In genomic region chr2:27086722-27087446, GRCh38 we compare ENCODE assay signal across 8 cellular contexts. TPM values are rescaled to one million over a fixed set of nuclear protein-coding genes. Genes with fewer than 3 reads are reported as not detected.
A peak's percentile ranks its signal among the peaks of the same experiment; 100 is the strongest.
DNase-seq lines count a peak whose midpoint lies in the region; ATAC-seq and TF ChIP-seq lines count a peak whose summit lies in the region.

Gene KHK (plus strand): TSS chr2:27086772. CDS start chr2:27087260, 488 bp downstream.

- peak within 1 kb of the TSS; percentile 66 for H3K9ac ChIP-seq in endodermal cell (ENCODE audit: extremely low read depth, low read length, poor library complexity, severe bottlenecking)

- H3K9me3 Mint-ChIP-seq in endodermal cell: no peaks in the 10 kb centered on the region
- H3K9me3 Mint-ChIP-seq in natural killer cell: no peaks in the 10 kb centered on the region

- peak; percentile 32 for TF ChIP-seq POLR2A in GM15510 (IDR thresholded peaks at IDR 0.05; ENCODE audit: borderline replicate concordance, extremely low read depth, insufficient read length)

- H3K4me1 Mint-ChIP-seq in endodermal cell (peaks cover 4% of the 10 kb centered on the region), natural killer cell (peaks cover 16 to 24% of the 10 kb centered on the region in 2 donors)

- no peaks in the 10 kb centered on the region for H3K9me3 ChIP-seq in endodermal cell (ENCODE audit: control insufficient read depth, low read length)

- H3K4me3 ChIP-seq in AG09309 (ENCODE audit: control insufficient read depth, low read depth, low read length) (peak within 1 kb of the TSS; percentile 53), endodermal cell (ENCODE audit: low read length) (peak within 1 kb of the TSS; percentile 81)

- peak; percentile 11 for ATAC-seq in HG03439 (IDR thresholded peaks at IDR 0.05; ENCODE audit: unreplicated experiment)
- no peak for ATAC-seq in natural killer cell
- no peak for ATAC-seq in HG02885 (IDR thresholded peaks at IDR 0.05; ENCODE audit: poor library complexity, unreplicated experiment)

- peaks cover 28% of the 10 kb centered on the region for H3K27me3 Mint-ChIP-seq in endodermal cell (ENCODE audit: insufficient read depth)
- H3K27me3 Mint-ChIP-seq in natural killer cell (ENCODE audit: low read depth in 2 of 2): no peaks in the 10 kb centered on the region

- no peaks in the 10 kb centered on the region for H3K4me1 ChIP-seq in endodermal cell (ENCODE audit: control insufficient read depth, insufficient read depth, low read length)

- WGBS in endodermal cell (ENCODE audit: insufficient coverage in 1 of 2, insufficient read length in 1 of 2), 2 experiments: 4 to 8% methylated on average over 24 to 49 of the region's 49 CpGs

- H3K4me3 Mint-ChIP-seq in endodermal cell: peak within 1 kb of the TSS; percentile 58
- H3K4me3 Mint-ChIP-seq in natural killer cell: peak within 1 kb of the TSS; percentile 89

- peaks cover 26% of the 10 kb centered on the region for H3K27me3 ChIP-seq in endodermal cell (ENCODE audit: control insufficient read depth, insufficient read depth, low read length, poor library complexity, severe bottlenecking)

- no peaks in the 10 kb centered on the region for H3K36me3 ChIP-seq in endodermal cell (ENCODE audit: control insufficient read depth, insufficient read depth, low read length)

- TF ChIP-seq CTCF in AG09309 (IDR thresholded peaks at IDR 0.05; ENCODE audit: control insufficient read depth, insufficient read depth, low read depth, low read length, missing control alignments) (no peak), endodermal cell (conservative IDR thresholded peaks at IDR 0.05) (no peak), natural killer cell (IDR thresholded peaks at IDR 0.05) (peak; percentile 50)

- no peaks in the 10 kb centered on the region for H3K36me3 Mint-ChIP-seq in endodermal cell (ENCODE audit: low read depth)
- H3K36me3 Mint-ChIP-seq in natural killer cell: no peaks in the 10 kb centered on the region

- H3K27ac Mint-ChIP-seq in endodermal cell: no peak within 1 kb of the TSS
- peak within 1 kb of the TSS; percentile 79 to 87 for H3K27ac Mint-ChIP-seq in natural killer cell

- DNase-seq in AG09309 (ENCODE audit: low read depth) (no peak), SK-N-DZ (ENCODE audit: low spot score) (peak; percentile 72), endodermal cell (peak; percentile 84), natural killer cell (no peak), T-helper 9 cell (no peak)

- no peak within 1 kb of the TSS for H3K27ac ChIP-seq in endodermal cell (ENCODE audit: low read depth, low read length)

- intact Hi-C loops in natural killer cell (cut with micrococcal nuclease): loop anchor here (1.0 to 10.0 kb wide), 4 partner anchors 16 to 125 kb away; partner anchors contain the start of genes AGBL5, ATRAID, OST4 and PREB

RNA-seq across cellular contexts. Expression of gene KHK, which starts in this region (rescaled TPM):
- polyA plus RNA-seq in SK-N-DZ (2014; cell fraction: cytosol; rRNA removed): 4.9 and 7.8 TPM in 2 replicates
- 6.1 and 12.6 TPM in 2 replicates for polyA plus RNA-seq in SK-N-DZ (2014; cell fraction: nucleus; rRNA removed)
- 1 to 10 TPM; 3.3 to 3.9 TPM for total RNA-seq in endodermal cell
- polyA plus RNA-seq in endodermal cell (2013, experiment 1 of 2): 2.9 TPM
- polyA plus RNA-seq in endodermal cell (2013, experiment 2 of 2): 2.6 TPM
- 1 to 10 TPM; 3.7 to 4.0 (median 3.8) TPM for total RNA-seq in natural killer cell

Comparison
In these comparisons a context has a peak if more than half of its experiments do, and no peak if none do; other contexts are left out.
1. DNase-seq: peak in SK-N-DZ (single experiment) and endodermal cell (single experiment); none in AG09309 (single experiment), natural killer cell (single experiment) and T-helper 9 cell (single experiment).